16 cellular contexts compared by ENCODE assay signal in genomic region chr5:119032653-119033052, GRCh38. TPM values are rescaled to one million over a fixed set of nuclear protein-coding genes. Genes with fewer than 3 reads are reported as not detected.
DNase-seq lines count a peak whose midpoint lies in the region; ATAC-seq and TF ChIP-seq lines count a peak whose summit lies in the region.
"Had no signal": no experiment of that assay in that cellular context is flagged by ENCODE, and none has a peak within 500 bp of the region (broad histone marks: within the 10 kb centered on the region; RNA-seq: fewer than 3 reads in every experiment).

No MANE protein-coding gene starts in this region.

- CTCF ChIA-PET in A673 (lab: Charles Lee), result no interaction called here

- intact Hi-C loops in A673 (cut with micrococcal nuclease; ENCODE audit: unreplicated experiment), result no loop called here

- no peak overlapping the region for H3K27ac ChIP-seq in A673 (ENCODE audit: low read depth, low read length, poor library complexity, severe bottlenecking)
- H3K27ac ChIP-seq: C4-2B, cardiac muscle cell, thoracic aorta had no signal

- H3K4me3 Mint-ChIP-seq in IgD-negative memory B cell, result peak overlapping the region; percentile 8 to 89 (median 50)
- H3K4me3 Mint-ChIP-seq in effector memory CD8-positive, alpha-beta T cell, result no peak overlapping the region

- no TSS peak for BruUV-seq in A673 (replicated peaks; lab: Mats Ljungman, UMichigan)

- H3K4me1 ChIP-seq in A673 (ENCODE audit: insufficient read depth, low read length, poor library complexity, severe bottlenecking), result peaks cover 22% of the 10 kb centered on the region

- POLR2A ChIA-PET in A673 (lab: Charles Lee; ENCODE audit: low non-redundant PET), result no interaction called here

- H3K36me3 Mint-ChIP-seq in IgD-negative memory B cell, result peaks cover 3% of the 10 kb centered on the region
- H3K36me3 Mint-ChIP-seq in effector memory CD8-positive, alpha-beta T cell (ENCODE audit: insufficient read depth), result no peaks in the 10 kb centered on the region

- H3K4me3 ChIP-seq in A673 (ENCODE audit: low read depth, low read length, poor library complexity, severe bottlenecking), result no peak overlapping the region
- H3K4me3 ChIP-seq: cardiac muscle cell, thoracic aorta had no signal

- H3K9me3 ChIP-seq in A673 (ENCODE audit: low read depth, low read length, poor library complexity, severe bottlenecking), result no peaks in the 10 kb centered on the region
- H3K9me3 ChIP-seq: thoracic aorta had no signal

- H3K27me3 ChIP-seq in A673 (replicated peaks; ENCODE audit: insufficient read depth, low read depth, low read length, poor library complexity), result no peaks in the 10 kb centered on the region
- H3K27me3 ChIP-seq: cardiac muscle cell had no signal

- TF ChIP-seq CTCF in A673 (conservative IDR thresholded peaks at IDR 0.05; ENCODE audit: low read depth, low read length), result no peak

- ATAC-seq in GM21360 (IDR thresholded peaks at IDR 0.05; ENCODE audit: unreplicated experiment), result peak; percentile 35
- ATAC-seq in effector memory CD8-positive, alpha-beta T cell (replicated peaks), result peak; percentile 17

- peak overlapping the region; percentile 40 to 92 (median 87) for H3K27ac Mint-ChIP-seq in IgD-negative memory B cell
- no peak overlapping the region for H3K27ac Mint-ChIP-seq in effector memory CD8-positive, alpha-beta T cell
- H3K27ac Mint-ChIP-seq: activated T-cell treated with anti-CD3 and anti-CD28 coated beads, Interleukin-2, amount 50 U/mL, for 72 hours had no signal

- H3K9me3 Mint-ChIP-seq in IgD-negative memory B cell, result no peaks in the 10 kb centered on the region
- H3K9me3 Mint-ChIP-seq in effector memory CD8-positive, alpha-beta T cell, result no peaks in the 10 kb centered on the region
- H3K9me3 Mint-ChIP-seq: activated T-cell treated with anti-CD3 and anti-CD28 coated beads, Interleukin-2, amount 50 U/mL, for 72 hours had no signal

- no peaks in the 10 kb centered on the region for H3K27me3 Mint-ChIP-seq in IgD-negative memory B cell
- H3K27me3 Mint-ChIP-seq in effector memory CD8-positive, alpha-beta T cell, result no peaks in the 10 kb centered on the region

- no peaks in the 10 kb centered on the region for H3K36me3 ChIP-seq in A673 (ENCODE audit: insufficient read depth, low read length, poor library complexity, severe bottlenecking)
- H3K36me3 ChIP-seq: cardiac muscle cell, thoracic aorta had no signal

- H3K4me1 Mint-ChIP-seq in IgD-negative memory B cell, result peaks cover 33 to 35% (median 33%) of the 10 kb centered on the region in 3 donors
- peaks cover 8 to 15% of the 10 kb centered on the region in 2 donors for H3K4me1 Mint-ChIP-seq in effector memory CD8-positive, alpha-beta T cell (ENCODE audit: low read depth in 2 of 2)

- DNase-seq in GDM1 (lab: John Stamatoyannopoulos, UW) (peak; percentile 19), A673 (ENCODE audit: low spot score) (no peak), NCI-H1048 (lab: John Stamatoyannopoulos, UW) (no peak), SKM-1 (lab: John Stamatoyannopoulos, UW; ENCODE audit: unreplicated experiment) (no peak), GM19238 (ENCODE audit: insufficient read length, low spot score) (no peak)
- no peak for DNase-seq in effector memory CD8-positive, alpha-beta T cell
- DNase-seq: left cardiac atrium, NCI-H345, posterior cingulate gyrus, T-helper 9 cell had no signal

RNA-seq across cellular contexts. Expression of gene DMXL1, which starts 38.2 kb away (rescaled TPM):
- polyA plus RNA-seq in IgD-negative memory B cell, result 41.0 TPM
- 28.4 and 30.9 TPM in 2 replicates for total RNA-seq in A673 (2021)

RNA-seq across cellular contexts. Expression of gene DTWD2, which starts 44.3 kb away (rescaled TPM):
- polyA plus RNA-seq in IgD-negative memory B cell, result 4.0 TPM
- 7.9 and 12.1 TPM in 2 replicates for total RNA-seq in A673 (2021)

Comparison
In these comparisons a context has a peak if more than half of its experiments do, and no peak if none do; other contexts are left out.
1. H3K27ac Mint-ChIP-seq: peak in IgD-negative memory B cell (3 of 3); none in effector memory CD8-positive, alpha-beta T cell (0 of 2).
2. H3K4me3 Mint-ChIP-seq: peak in IgD-negative memory B cell (4 of 4); none in effector memory CD8-positive, alpha-beta T cell (0 of 2).